In the genomic region with DNA sequence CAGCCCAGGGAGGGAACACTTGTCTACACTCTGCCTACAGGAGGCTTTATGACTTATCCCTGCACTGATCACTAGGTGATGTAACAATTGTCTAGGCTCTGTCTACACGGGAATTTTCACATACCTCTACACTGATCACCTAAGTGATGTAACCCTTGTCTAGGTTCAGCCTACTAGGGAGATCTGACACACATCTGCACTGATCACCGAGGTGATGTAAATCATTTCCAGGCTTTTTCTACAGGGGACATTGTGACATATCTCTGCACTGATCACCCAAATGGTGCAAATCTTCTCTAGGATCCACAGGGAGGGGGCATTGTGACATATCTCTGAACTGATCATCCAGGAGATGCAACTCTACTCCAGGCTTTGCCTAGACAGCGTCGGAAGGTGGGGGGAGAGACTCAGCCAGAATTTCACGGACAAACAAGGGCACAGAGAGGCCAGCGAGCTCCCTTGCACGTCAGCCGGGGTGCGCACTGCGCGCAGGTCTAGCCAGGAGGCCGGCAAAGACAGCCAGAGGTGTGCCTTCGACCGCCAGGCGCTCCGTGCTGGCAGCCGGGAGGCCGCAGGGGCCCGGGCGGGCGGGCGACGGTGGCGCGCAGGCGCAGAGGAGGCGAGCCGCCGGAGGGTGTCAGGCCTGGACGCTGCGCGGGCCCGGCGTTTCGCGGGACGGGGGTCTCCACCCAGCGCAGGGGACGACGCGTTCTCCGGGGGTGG, we compare ENCODE assay signal across 1 cellular context.
TF ChIP-seq lines count a peak whose summit lies in the region.

No MANE protein-coding gene starts in this region.

TF ChIP-seq in K562, 482 proteins besides CTCF, POLR2A, EP300 and RAD21 (continued from another document and continues in another):
- TF ChIP-seq, protein P1, sequence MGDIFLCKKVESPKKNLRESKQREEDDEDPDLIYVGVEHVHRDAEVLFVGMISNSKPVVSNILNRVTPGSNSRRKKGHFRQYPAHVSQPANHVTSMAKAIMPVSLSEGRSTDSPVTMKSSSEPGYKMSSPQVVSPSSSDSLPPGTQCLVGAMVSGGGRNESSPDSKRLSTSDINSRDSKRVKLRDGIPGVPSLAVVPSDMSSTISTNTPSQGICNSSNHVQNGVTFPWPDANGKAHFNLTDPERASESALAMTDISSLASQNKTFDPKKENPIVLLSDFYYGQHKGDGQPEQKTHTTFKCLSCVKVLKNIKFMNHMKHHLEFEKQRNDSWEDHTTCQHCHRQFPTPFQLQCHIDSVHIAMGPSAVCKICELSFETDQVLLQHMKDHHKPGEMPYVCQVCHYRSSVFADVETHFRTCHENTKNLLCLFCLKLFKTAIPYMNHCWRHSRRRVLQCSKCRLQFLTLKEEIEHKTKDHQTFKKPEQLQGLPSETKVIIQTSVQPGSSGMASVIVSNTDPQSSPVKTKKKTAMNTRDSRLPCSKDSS (IDR thresholded peaks at IDR 0.05; ENCODE audit: low read depth, partially characterized antibody) = no peak
- TF ChIP-seq FUS (optimal IDR thresholded peaks at IDR 0.05; ENCODE audit: low read depth, low read length) = no peak
- no peak for TF ChIP-seq SOX6 (IDR thresholded peaks at IDR 0.05)
- no peak for TF ChIP-seq ETS2 (tag; IDR thresholded peaks at IDR 0.05; ENCODE audit: borderline replicate concordance, poor library complexity, severe bottlenecking)
- TF ChIP-seq NEUROD1 (IDR thresholded peaks at IDR 0.05; ENCODE audit: borderline replicate concordance, low read depth, low read length, partially characterized antibody) = no peak
- TF ChIP-seq MECOM (CRISPR knock-in tag; IDR thresholded peaks at IDR 0.05) = no peak
- TF ChIP-seq, protein P2, sequence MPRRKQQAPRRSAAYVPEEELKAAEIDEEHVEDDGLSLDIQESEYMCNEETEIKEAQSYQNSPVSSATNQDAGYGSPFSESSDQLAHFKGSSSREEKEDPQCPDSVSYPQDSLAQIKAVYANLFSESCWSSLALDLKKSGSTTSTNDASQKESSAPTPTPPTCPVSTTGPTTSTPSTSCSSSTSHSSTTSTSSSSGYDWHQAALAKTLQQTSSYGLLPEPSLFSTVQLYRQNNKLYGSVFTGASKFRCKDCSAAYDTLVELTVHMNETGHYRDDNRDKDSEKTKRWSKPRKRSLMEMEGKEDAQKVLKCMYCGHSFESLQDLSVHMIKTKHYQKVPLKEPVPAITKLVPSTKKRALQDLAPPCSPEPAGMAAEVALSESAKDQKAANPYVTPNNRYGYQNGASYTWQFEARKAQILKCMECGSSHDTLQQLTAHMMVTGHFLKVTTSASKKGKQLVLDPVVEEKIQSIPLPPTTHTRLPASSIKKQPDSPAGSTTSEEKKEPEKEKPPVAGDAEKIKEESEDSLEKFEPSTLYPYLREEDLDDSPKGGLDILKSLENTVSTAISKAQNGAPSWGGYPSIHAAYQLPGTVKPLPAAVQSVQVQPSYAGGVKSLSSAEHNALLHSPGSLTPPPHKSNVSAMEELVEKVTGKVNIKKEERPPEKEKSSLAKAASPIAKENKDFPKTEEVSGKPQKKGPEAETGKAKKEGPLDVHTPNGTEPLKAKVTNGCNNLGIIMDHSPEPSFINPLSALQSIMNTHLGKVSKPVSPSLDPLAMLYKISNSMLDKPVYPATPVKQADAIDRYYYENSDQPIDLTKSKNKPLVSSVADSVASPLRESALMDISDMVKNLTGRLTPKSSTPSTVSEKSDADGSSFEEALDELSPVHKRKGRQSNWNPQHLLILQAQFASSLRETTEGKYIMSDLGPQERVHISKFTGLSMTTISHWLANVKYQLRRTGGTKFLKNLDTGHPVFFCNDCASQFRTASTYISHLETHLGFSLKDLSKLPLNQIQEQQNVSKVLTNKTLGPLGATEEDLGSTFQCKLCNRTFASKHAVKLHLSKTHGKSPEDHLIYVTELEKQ (CRISPR knock-in tag; IDR thresholded peaks at IDR 0.05) = no peak
- TF ChIP-seq MED1 (CRISPR knock-in tag; IDR thresholded peaks at IDR 0.05; ENCODE audit: borderline replicate concordance) = 0 out of 2 replicates have a peak, but pooled peaks have one; percentile 52
- TF ChIP-seq, protein P3, sequence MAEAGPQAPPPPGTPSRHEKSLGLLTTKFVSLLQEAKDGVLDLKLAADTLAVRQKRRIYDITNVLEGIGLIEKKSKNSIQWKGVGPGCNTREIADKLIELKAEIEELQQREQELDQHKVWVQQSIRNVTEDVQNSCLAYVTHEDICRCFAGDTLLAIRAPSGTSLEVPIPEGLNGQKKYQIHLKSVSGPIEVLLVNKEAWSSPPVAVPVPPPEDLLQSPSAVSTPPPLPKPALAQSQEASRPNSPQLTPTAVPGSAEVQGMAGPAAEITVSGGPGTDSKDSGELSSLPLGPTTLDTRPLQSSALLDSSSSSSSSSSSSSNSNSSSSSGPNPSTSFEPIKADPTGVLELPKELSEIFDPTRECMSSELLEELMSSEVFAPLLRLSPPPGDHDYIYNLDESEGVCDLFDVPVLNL (CRISPR knock-in tag; IDR thresholded peaks at IDR 0.05; ENCODE audit: low read depth) = no peak
- peak; percentile 34; the same call in 1 of the 2 replicates for TF ChIP-seq CREM (IDR thresholded peaks at IDR 0.05; ENCODE audit: low read depth)
- TF ChIP-seq, protein P4, sequence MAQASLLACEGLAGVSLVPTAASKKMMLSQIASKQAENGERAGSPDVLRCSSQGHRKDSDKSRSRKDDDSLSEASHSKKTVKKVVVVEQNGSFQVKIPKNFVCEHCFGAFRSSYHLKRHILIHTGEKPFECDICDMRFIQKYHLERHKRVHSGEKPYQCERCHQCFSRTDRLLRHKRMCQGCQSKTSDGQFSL (CRISPR knock-in tag; IDR thresholded peaks at IDR 0.05) = no peak
- TF ChIP-seq, protein P4 (tag; IDR thresholded peaks at IDR 0.05) = no peak
- no peak for TF ChIP-seq ZNF436 (CRISPR knock-in tag; IDR thresholded peaks at IDR 0.05)
- TF ChIP-seq, protein P5, sequence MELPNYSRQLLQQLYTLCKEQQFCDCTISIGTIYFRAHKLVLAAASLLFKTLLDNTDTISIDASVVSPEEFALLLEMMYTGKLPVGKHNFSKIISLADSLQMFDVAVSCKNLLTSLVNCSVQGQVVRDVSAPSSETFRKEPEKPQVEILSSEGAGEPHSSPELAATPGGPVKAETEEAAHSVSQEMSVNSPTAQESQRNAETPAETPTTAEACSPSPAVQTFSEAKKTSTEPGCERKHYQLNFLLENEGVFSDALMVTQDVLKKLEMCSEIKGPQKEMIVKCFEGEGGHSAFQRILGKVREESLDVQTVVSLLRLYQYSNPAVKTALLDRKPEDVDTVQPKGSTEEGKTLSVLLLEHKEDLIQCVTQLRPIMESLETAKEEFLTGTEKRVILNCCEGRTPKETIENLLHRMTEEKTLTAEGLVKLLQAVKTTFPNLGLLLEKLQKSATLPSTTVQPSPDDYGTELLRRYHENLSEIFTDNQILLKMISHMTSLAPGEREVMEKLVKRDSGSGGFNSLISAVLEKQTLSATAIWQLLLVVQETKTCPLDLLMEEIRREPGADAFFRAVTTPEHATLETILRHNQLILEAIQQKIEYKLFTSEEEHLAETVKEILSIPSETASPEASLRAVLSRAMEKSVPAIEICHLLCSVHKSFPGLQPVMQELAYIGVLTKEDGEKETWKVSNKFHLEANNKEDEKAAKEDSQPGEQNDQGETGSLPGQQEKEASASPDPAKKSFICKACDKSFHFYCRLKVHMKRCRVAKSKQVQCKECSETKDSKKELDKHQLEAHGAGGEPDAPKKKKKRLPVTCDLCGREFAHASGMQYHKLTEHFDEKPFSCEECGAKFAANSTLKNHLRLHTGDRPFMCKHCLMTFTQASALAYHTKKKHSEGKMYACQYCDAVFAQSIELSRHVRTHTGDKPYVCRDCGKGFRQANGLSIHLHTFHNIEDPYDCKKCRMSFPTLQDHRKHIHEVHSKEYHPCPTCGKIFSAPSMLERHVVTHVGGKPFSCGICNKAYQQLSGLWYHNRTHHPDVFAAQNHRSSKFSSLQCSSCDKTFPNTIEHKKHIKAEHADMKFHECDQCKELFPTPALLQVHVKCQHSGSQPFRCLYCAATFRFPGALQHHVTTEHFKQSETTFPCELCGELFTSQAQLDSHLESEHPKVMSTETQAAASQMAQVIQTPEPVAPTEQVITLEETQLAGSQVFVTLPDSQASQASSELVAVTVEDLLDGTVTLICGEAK (IDR thresholded peaks at IDR 0.05) = no peak
- TF ChIP-seq, protein P5 (CRISPR knock-in tag; IDR thresholded peaks at IDR 0.05) = no peak
- TF ChIP-seq MTA3 (IDR thresholded peaks at IDR 0.05; ENCODE audit: borderline replicate concordance) = no peak
- TF ChIP-seq HOXB6 (CRISPR knock-in tag; IDR thresholded peaks at IDR 0.05; ENCODE audit: borderline replicate concordance) = no peak
- TF ChIP-seq RBM17 (IDR thresholded peaks at IDR 0.05; ENCODE audit: borderline replicate concordance, low read depth, low read length) = no peak
- TF ChIP-seq PHB2 (IDR thresholded peaks at IDR 0.05; ENCODE audit: low read depth) = no peak
- no peak for TF ChIP-seq NFIC (IDR thresholded peaks at IDR 0.05)
- TF ChIP-seq PHF8 (IDR thresholded peaks at IDR 0.05; ENCODE audit: borderline replicate concordance, low read length) = peak; percentile 57; the same call in 1 of the 2 replicates
- peak; percentile 95 for TF ChIP-seq ZFX (CRISPR knock-in tag; IDR thresholded peaks at IDR 0.05)
- peak; percentile 17; the same call in 1 of the 2 replicates for TF ChIP-seq CTBP1 (IDR thresholded peaks at IDR 0.05; ENCODE audit: borderline replicate concordance)
- TF ChIP-seq, protein P6, sequence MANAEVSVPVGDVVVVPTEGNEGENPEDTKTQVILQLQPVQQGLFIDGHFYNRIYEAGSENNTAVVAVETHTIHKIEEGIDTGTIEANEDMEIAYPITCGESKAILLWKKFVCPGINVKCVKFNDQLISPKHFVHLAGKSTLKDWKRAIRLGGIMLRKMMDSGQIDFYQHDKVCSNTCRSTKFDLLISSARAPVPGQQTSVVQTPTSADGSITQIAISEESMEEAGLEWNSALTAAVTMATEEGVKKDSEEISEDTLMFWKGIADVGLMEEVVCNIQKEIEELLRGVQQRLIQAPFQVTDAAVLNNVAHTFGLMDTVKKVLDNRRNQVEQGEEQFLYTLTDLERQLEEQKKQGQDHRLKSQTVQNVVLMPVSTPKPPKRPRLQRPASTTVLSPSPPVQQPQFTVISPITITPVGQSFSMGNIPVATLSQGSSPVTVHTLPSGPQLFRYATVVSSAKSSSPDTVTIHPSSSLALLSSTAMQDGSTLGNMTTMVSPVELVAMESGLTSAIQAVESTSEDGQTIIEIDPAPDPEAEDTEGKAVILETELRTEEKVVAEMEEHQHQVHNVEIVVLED (CRISPR knock-in tag; IDR thresholded peaks at IDR 0.05) = no peak
- TF ChIP-seq, protein P7, sequence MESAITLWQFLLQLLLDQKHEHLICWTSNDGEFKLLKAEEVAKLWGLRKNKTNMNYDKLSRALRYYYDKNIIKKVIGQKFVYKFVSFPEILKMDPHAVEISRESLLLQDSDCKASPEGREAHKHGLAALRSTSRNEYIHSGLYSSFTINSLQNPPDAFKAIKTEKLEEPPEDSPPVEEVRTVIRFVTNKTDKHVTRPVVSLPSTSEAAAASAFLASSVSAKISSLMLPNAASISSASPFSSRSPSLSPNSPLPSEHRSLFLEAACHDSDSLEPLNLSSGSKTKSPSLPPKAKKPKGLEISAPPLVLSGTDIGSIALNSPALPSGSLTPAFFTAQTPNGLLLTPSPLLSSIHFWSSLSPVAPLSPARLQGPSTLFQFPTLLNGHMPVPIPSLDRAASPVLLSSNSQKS (CRISPR knock-in tag; IDR thresholded peaks at IDR 0.05) = no peak
- no peak for TF ChIP-seq HNRNPUL1 (IDR thresholded peaks at IDR 0.05; ENCODE audit: low read length)
- no peak for TF ChIP-seq ZNF695 (CRISPR knock-in tag; IDR thresholded peaks at IDR 0.05)
- no peak for TF ChIP-seq ZSCAN29 (IDR thresholded peaks at IDR 0.05)
- TF ChIP-seq NR4A1 (CRISPR knock-in tag; IDR thresholded peaks at IDR 0.05) = no peak
- TF ChIP-seq NR4A1 (tag; IDR thresholded peaks at IDR 0.05) = no peak
- no peak for TF ChIP-seq SMAD2 (IDR thresholded peaks at IDR 0.05; ENCODE audit: low read depth, low read length)
- TF ChIP-seq, protein P8, sequence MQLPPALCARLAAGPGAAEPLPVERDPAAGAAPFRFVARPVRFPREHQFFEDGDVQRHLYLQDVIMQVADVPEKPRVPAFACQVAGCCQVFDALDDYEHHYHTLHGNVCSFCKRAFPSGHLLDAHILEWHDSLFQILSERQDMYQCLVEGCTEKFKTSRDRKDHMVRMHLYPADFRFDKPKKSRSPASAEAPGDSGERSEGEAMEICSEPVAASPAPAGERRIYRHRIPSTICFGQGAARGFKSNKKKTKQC (CRISPR knock-in tag; IDR thresholded peaks at IDR 0.05) = peak; percentile 84; the same call in 1 of the 2 replicates
- TF ChIP-seq, protein P9, sequence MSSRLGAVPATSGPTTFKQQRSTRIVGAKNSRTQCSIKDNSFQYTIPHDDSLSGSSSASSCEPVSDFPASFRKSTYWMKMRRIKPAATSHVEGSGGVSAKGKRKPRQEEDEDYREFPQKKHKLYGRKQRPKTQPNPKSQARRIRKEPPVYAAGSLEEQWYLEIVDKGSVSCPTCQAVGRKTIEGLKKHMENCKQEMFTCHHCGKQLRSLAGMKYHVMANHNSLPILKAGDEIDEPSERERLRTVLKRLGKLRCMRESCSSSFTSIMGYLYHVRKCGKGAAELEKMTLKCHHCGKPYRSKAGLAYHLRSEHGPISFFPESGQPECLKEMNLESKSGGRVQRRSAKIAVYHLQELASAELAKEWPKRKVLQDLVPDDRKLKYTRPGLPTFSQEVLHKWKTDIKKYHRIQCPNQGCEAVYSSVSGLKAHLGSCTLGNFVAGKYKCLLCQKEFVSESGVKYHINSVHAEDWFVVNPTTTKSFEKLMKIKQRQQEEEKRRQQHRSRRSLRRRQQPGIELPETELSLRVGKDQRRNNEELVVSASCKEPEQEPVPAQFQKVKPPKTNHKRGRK (tag; IDR thresholded peaks at IDR 0.05) = no peak
